Comparison of ENCODE assay signal across 9 cellular contexts in genomic region chr19:41795031-41795461, GRCh38. TPM values are rescaled to one million over a fixed set of nuclear protein-coding genes. Genes with fewer than 3 reads are reported as not detected.
DNase-seq lines count a peak whose midpoint lies in the region; ATAC-seq and TF ChIP-seq lines count a peak whose summit lies in the region.
"Had no signal": no experiment of that assay in that cellular context is flagged by ENCODE, and none has a peak within 500 bp of the region (broad histone marks: within the 10 kb centered on the region; RNA-seq: fewer than 3 reads in every experiment).

No MANE protein-coding gene starts in this region.

- H3K4me1 ChIP-seq in endodermal cell (ENCODE audit: control insufficient read depth, insufficient read depth, low read length) = no peaks in the 10 kb centered on the region
- H3K4me1 ChIP-seq in naive thymus-derived CD4-positive, alpha-beta T cell (ENCODE audit: control insufficient read depth in 2 of 2, insufficient read depth in 2 of 2, low read length in 2 of 2) = no peaks in the 10 kb centered on the region
- H3K4me1 ChIP-seq in suprapubic skin = peaks cover 2% of the 10 kb centered on the region

- peak; percentile 95 for ATAC-seq in naive thymus-derived CD4-positive, alpha-beta T cell
- no peak for ATAC-seq in HG02884 (IDR thresholded peaks at IDR 0.05; ENCODE audit: unreplicated experiment)

- TF ChIP-seq EP300 in suprapubic skin (IDR thresholded peaks at IDR 0.05) = no peak

- 56 to 74% methylated on average over 3 to 4 of the region's 5 CpGs for WGBS in endodermal cell (ENCODE audit: insufficient coverage in 1 of 2, insufficient read length in 1 of 2), 2 experiments
- whole genome bisulfite sequencing in suprapubic skin = 35% methylated on average over 5 of the region's 5 CpGs

- no peaks in the 10 kb centered on the region for H3K9me3 ChIP-seq in endodermal cell (ENCODE audit: control insufficient read depth, low read length)
- H3K9me3 ChIP-seq in naive thymus-derived CD4-positive, alpha-beta T cell (ENCODE audit: control insufficient read depth in 2 of 3, low read length in 3 of 3) = no peaks in the 10 kb centered on the region
- no peaks in the 10 kb centered on the region for H3K9me3 ChIP-seq in suprapubic skin

- H3K4me3 ChIP-seq in BJ (ENCODE audit: low read depth, low read length) (no peak overlapping the region), H7 (ENCODE audit: insufficient read depth, low read depth, low read length) (no peak overlapping the region), endodermal cell (ENCODE audit: low read length) (no peak overlapping the region), suprapubic skin (no peak overlapping the region)
- H3K4me3 ChIP-seq in naive thymus-derived CD4-positive, alpha-beta T cell (ENCODE audit: low read length) = no peak overlapping the region

- no peaks in the 10 kb centered on the region for H3K36me3 Mint-ChIP-seq in endodermal cell (ENCODE audit: low read depth)
- H3K36me3 Mint-ChIP-seq in naive thymus-derived CD4-positive, alpha-beta T cell = no peaks in the 10 kb centered on the region

- H3K4me1 Mint-ChIP-seq in endodermal cell = peaks cover 2% of the 10 kb centered on the region
- H3K4me1 Mint-ChIP-seq in naive thymus-derived CD4-positive, alpha-beta T cell = peaks cover 0 to 8% (median 2%) of the 10 kb centered on the region in 7 donors

- H3K9me3 Mint-ChIP-seq in endodermal cell = no peaks in the 10 kb centered on the region
- no peaks in the 10 kb centered on the region for H3K9me3 Mint-ChIP-seq in naive thymus-derived CD4-positive, alpha-beta T cell

- H3K36me3 ChIP-seq in BJ (ENCODE audit: control insufficient read depth, insufficient read depth, low read length) = no peaks in the 10 kb centered on the region
- no peaks in the 10 kb centered on the region for H3K36me3 ChIP-seq in H7 (replicated peaks; ENCODE audit: control insufficient read depth, insufficient read depth, low read length)
- H3K36me3 ChIP-seq in endodermal cell (ENCODE audit: control insufficient read depth, insufficient read depth, low read length) = no peaks in the 10 kb centered on the region
- no peaks in the 10 kb centered on the region for H3K36me3 ChIP-seq in naive thymus-derived CD4-positive, alpha-beta T cell (ENCODE audit: control insufficient read depth in 2 of 3, insufficient read depth in 3 of 3, low read length in 3 of 3)
- no peaks in the 10 kb centered on the region for H3K36me3 ChIP-seq in suprapubic skin

- H3K27me3 Mint-ChIP-seq in endodermal cell (ENCODE audit: insufficient read depth) = peaks cover 31% of the 10 kb centered on the region
- H3K27me3 Mint-ChIP-seq in naive thymus-derived CD4-positive, alpha-beta T cell = peaks cover 12 to 42% (median 27%) of the 10 kb centered on the region in 5 donors

- no peak for TF ChIP-seq POLR2A in suprapubic skin (IDR thresholded peaks at IDR 0.05)

- no peak overlapping the region for H3K9ac ChIP-seq in endodermal cell (ENCODE audit: extremely low read depth, low read length, poor library complexity, severe bottlenecking)

- H3K27ac ChIP-seq in endodermal cell (ENCODE audit: low read depth, low read length) (no peak overlapping the region), suprapubic skin (no peak overlapping the region)
- no peak overlapping the region for H3K27ac ChIP-seq in naive thymus-derived CD4-positive, alpha-beta T cell (ENCODE audit: low read depth, low read length)

- no peak overlapping the region for H3K27ac Mint-ChIP-seq in endodermal cell
- H3K27ac Mint-ChIP-seq in naive thymus-derived CD4-positive, alpha-beta T cell = no peak overlapping the region

- no peak overlapping the region for H3K4me3 Mint-ChIP-seq in endodermal cell
- no peak overlapping the region for H3K4me3 Mint-ChIP-seq in naive thymus-derived CD4-positive, alpha-beta T cell

- TF ChIP-seq CTCF in BJ (IDR thresholded peaks at IDR 0.05; ENCODE audit: insufficient read depth, low read depth, low read length) (peak; percentile 83), endodermal cell (conservative IDR thresholded peaks at IDR 0.05) (peak; percentile 84), suprapubic skin (IDR thresholded peaks at IDR 0.05) (peak; percentile 37 to 73)

- POLR2A ChIA-PET in BJ (lab: Charles Lee) = no interaction called here
- POLR2A ChIA-PET in naive thymus-derived CD4-positive, alpha-beta T cell (lab: Charles Lee) = interaction anchor here (1.1 kb wide), 1 partner anchor 25 kb away, joined by 3 read pairs; no protein-coding TSS in a partner anchor

- intact Hi-C loops in naive thymus-derived CD4-positive, alpha-beta T cell (cut with micrococcal nuclease) = no loop called here

- CTCF ChIA-PET in BJ (lab: Yijun Ruan, JAX) = interaction anchor here (1.0 to 7.8 kb wide), 17 partner anchors 8 to 153 kb away, joined by 3 to 89 read pairs (median 6); no protein-coding TSS in a partner anchor
- CTCF ChIA-PET in naive thymus-derived CD4-positive, alpha-beta T cell (lab: Charles Lee) = interaction anchor here (0.6 to 2.7 kb wide), 17 partner anchors 8 to 893 kb away, joined by 3 to 14 read pairs (median 4); no protein-coding TSS in a partner anchor

- peaks cover 4% of the 10 kb centered on the region for H3K27me3 ChIP-seq in BJ (ENCODE audit: control insufficient read depth, insufficient read depth, low read length)
- no peaks in the 10 kb centered on the region for H3K27me3 ChIP-seq in H7 (ENCODE audit: control insufficient read depth, insufficient read depth, low read length)
- peaks cover 10% of the 10 kb centered on the region for H3K27me3 ChIP-seq in endodermal cell (ENCODE audit: control insufficient read depth, insufficient read depth, low read length, poor library complexity, severe bottlenecking)
- H3K27me3 ChIP-seq in naive thymus-derived CD4-positive, alpha-beta T cell (ENCODE audit: control insufficient read depth in 2 of 2, insufficient read depth in 2 of 2, low read length in 2 of 2) = no peaks in the 10 kb centered on the region
- peaks cover 30% of the 10 kb centered on the region for H3K27me3 ChIP-seq in suprapubic skin

- DNase-seq in BJ (ENCODE audit: low read depth) = no peak
- DNase-seq in H7 = peak; percentile 50
- DNase-seq in NCI-H345 treated with DMSO at 0.1 percent for 48 hours (lab: John Stamatoyannopoulos, UW; ENCODE audit: unreplicated experiment) = peak; percentile 33
- peak; percentile 55 for DNase-seq in activated CD4-positive, alpha-beta T cell treated with anti-CD3 and anti-CD28 coated beads, Interleukin-2, amount 50 U/mL, for 1 hour
- DNase-seq in endodermal cell = peak; percentile 86
- peak; percentile 24 to 71 (median 52) for DNase-seq in naive thymus-derived CD4-positive, alpha-beta T cell
- DNase-seq in suprapubic skin (ENCODE audit: low spot score in 2 of 2) = no peak

RNA-seq across cellular contexts. Expression of gene CEACAM3, which starts 1.3 kb away (rescaled TPM):
- polyA plus RNA-seq in BJ (2011; rRNA removed) = not detected in 2 replicates
- polyA minus RNA-seq in BJ (2011; rRNA and poly(A)+ RNA removed) = not detected in 2 replicates
- total RNA-seq in H7 (2014; rRNA removed; shearing (Covaris generic)) = not detected in 2 replicates
- total RNA-seq in endodermal cell = not detected
- polyA plus RNA-seq in endodermal cell (2013, experiment 1 of 2) = not detected
- polyA plus RNA-seq in endodermal cell (2013, experiment 2 of 2) = not detected
- total RNA-seq in naive thymus-derived CD4-positive, alpha-beta T cell = 1 to 10 TPM in 1 of 5 experiments, under 1 TPM in 1, not detected in 3; 0.42 to 4.7 TPM
- not detected for polyA plus RNA-seq in naive thymus-derived CD4-positive, alpha-beta T cell
- total RNA-seq in suprapubic skin = under 1 TPM in 1 of 4 donors, not detected in 3; 0.64 TPM
- total RNA-seq: pulmonary artery endothelial cell had no signal

RNA-seq across cellular contexts. Expression of gene CEACAM6, which starts 39.7 kb away (rescaled TPM):
- polyA plus RNA-seq in BJ (2011; rRNA removed) = not detected in 2 replicates
- polyA minus RNA-seq in BJ (2011; rRNA and poly(A)+ RNA removed) = not detected in 2 replicates
- total RNA-seq in H7 (2014; rRNA removed; shearing (Covaris generic)) = not detected in 2 replicates
- total RNA-seq in endodermal cell (not detected), suprapubic skin (10 to 100 TPM in 3 of 4 donors, 1 to 10 TPM in 1; 6.0 to 26.2 (median 16.8) TPM)
- polyA plus RNA-seq in endodermal cell (2013, experiment 1 of 2) = not detected
- polyA plus RNA-seq in endodermal cell (2013, experiment 2 of 2) = not detected
- under 1 TPM in 1 of 5 experiments, not detected in 4; 0.15 TPM for total RNA-seq in naive thymus-derived CD4-positive, alpha-beta T cell
- polyA plus RNA-seq in naive thymus-derived CD4-positive, alpha-beta T cell = not detected
- total RNA-seq: pulmonary artery endothelial cell had no signal

RNA-seq across cellular contexts. Expression of gene LYPD4, which starts 49.4 kb away (rescaled TPM):
- polyA plus RNA-seq in BJ (2011; rRNA removed) = not detected in 2 replicates
- not detected in 2 replicates for polyA minus RNA-seq in BJ (2011; rRNA and poly(A)+ RNA removed)
- not detected in 2 replicates for total RNA-seq in H7 (2014; rRNA removed; shearing (Covaris generic))
- total RNA-seq in endodermal cell (not detected), suprapubic skin (not detected)
- polyA plus RNA-seq in endodermal cell (2013, experiment 1 of 2) = not detected
- not detected for polyA plus RNA-seq in endodermal cell (2013, experiment 2 of 2)
- total RNA-seq in naive thymus-derived CD4-positive, alpha-beta T cell = not detected
- not detected for polyA plus RNA-seq in naive thymus-derived CD4-positive, alpha-beta T cell
- total RNA-seq: pulmonary artery endothelial cell had no signal

RNA-seq across cellular contexts. Expression of gene DMRTC2, which starts 49.8 kb away (rescaled TPM):
- polyA plus RNA-seq in BJ (2011; rRNA removed) = not detected in 2 replicates
- not detected in 2 replicates for polyA minus RNA-seq in BJ (2011; rRNA and poly(A)+ RNA removed)
- not detected in 2 replicates for total RNA-seq in H7 (2014; rRNA removed; shearing (Covaris generic))
- total RNA-seq in endodermal cell (not detected), suprapubic skin (not detected)
- not detected for polyA plus RNA-seq in endodermal cell (2013, experiment 1 of 2)
- polyA plus RNA-seq in endodermal cell (2013, experiment 2 of 2) = not detected
- under 1 TPM in 1 of 5 experiments, not detected in 4; 0.12 TPM for total RNA-seq in naive thymus-derived CD4-positive, alpha-beta T cell
- not detected for polyA plus RNA-seq in naive thymus-derived CD4-positive, alpha-beta T cell
- total RNA-seq: pulmonary artery endothelial cell had no signal

Comparison
In these comparisons a context has a peak if more than half of its experiments do, and no peak if none do; other contexts are left out.
1. DNase-seq: peak in H7 (single experiment), NCI-H345 treated with DMSO at 0.1 percent for 48 hours (single experiment), activated CD4-positive, alpha-beta T cell treated with anti-CD3 and anti-CD28 coated beads, Interleukin-2, amount 50 U/mL, for 1 hour (single experiment), endodermal cell (single experiment) and naive thymus-derived CD4-positive, alpha-beta T cell (9 of 9); none in BJ (single experiment) and suprapubic skin (0 of 2).
2. Peak in every context shown above with its lines, with median percentiles within 50 percentile points of each other: CTCF ChIP-seq.